17 cellular contexts compared by ENCODE assay signal in genomic region chr17:79799174-79799537, GRCh38. TPM values are rescaled to one million over a fixed set of nuclear protein-coding genes. Genes with fewer than 3 reads are reported as not detected.
DNase-seq lines count a peak whose midpoint lies in the region; ATAC-seq and TF ChIP-seq lines count a peak whose summit lies in the region.
"Had no signal": no experiment of that assay in that cellular context is flagged by ENCODE, and none has a peak within 500 bp of the region (broad histone marks: within the 10 kb centered on the region; RNA-seq: fewer than 3 reads in every experiment).

No MANE protein-coding gene starts in this region.

- ATAC-seq in activated CD4-positive, alpha-beta T cell treated with anti-CD3 and anti-CD28 coated beads for 36 hours, result no peak
- ATAC-seq: left ventricle myocardium superior, Panc1 had no signal

- no peaks in the 10 kb centered on the region for H3K36me3 Mint-ChIP-seq in activated CD4-positive, alpha-beta T cell treated with anti-CD3 and anti-CD28 coated beads for 36 hours (ENCODE audit: low read depth)
- H3K36me3 Mint-ChIP-seq in progenitor cell of endocrine pancreas (ENCODE audit: insufficient read depth), result peaks cover 2% of the 10 kb centered on the region

- peak overlapping the region; percentile 94 for H3K4me2 ChIP-seq in Loucy (ENCODE audit: low read depth, low read length, poor library complexity, severe bottlenecking)

- H3K9me2 ChIP-seq in Loucy (replicated peaks; ENCODE audit: low read depth, low read length), result no peaks in the 10 kb centered on the region

- no peaks in the 10 kb centered on the region for H3F3A ChIP-seq in Loucy (ENCODE audit: low read depth)

- H3K4me3 Mint-ChIP-seq in activated CD4-positive, alpha-beta T cell treated with anti-CD3 and anti-CD28 coated beads for 36 hours, result peak overlapping the region; percentile 39
- H3K4me3 Mint-ChIP-seq in progenitor cell of endocrine pancreas (ENCODE audit: low read depth), result no peak overlapping the region

- peaks cover 23% of the 10 kb centered on the region for H4K20me1 ChIP-seq in Loucy (ENCODE audit: insufficient read depth, low read length, poor library complexity, severe bottlenecking)

- peaks cover 39% of the 10 kb centered on the region for H3K27me3 Mint-ChIP-seq in activated CD4-positive, alpha-beta T cell treated with anti-CD3 and anti-CD28 coated beads for 36 hours
- H3K27me3 Mint-ChIP-seq in progenitor cell of endocrine pancreas, result peaks cover 51% of the 10 kb centered on the region

- H3K9ac ChIP-seq in Loucy (ENCODE audit: low read depth, low read length, poor library complexity, severe bottlenecking), result peak overlapping the region; percentile 86
- H3K9ac ChIP-seq: GM23248 had no signal

- peaks cover 8% of the 10 kb centered on the region; the same call in 1 of the 2 replicates for H3K36me3 ChIP-seq in Loucy (ENCODE audit: insufficient read depth, low read length)
- H3K36me3 ChIP-seq: transverse colon had no signal

- no peaks in the 10 kb centered on the region for H3K27me3 ChIP-seq in Loucy (ENCODE audit: insufficient read depth, low read length, poor library complexity, severe bottlenecking)

- CTCF ChIA-PET in activated CD4-positive, alpha-beta T cell treated with anti-CD3 and anti-CD28 coated beads for 36 hours (lab: Charles Lee), result interaction anchor here (0.8 to 1.6 kb wide), 3 partner anchors 10 to 43 kb away, joined by 3 to 5 read pairs (median 4); no protein-coding TSS in a partner anchor

- POLR2A ChIA-PET in activated CD4-positive, alpha-beta T cell treated with anti-CD3 and anti-CD28 coated beads for 36 hours (lab: Charles Lee), result no interaction called here

- H3K9me3 ChIP-seq in Loucy (ENCODE audit: insufficient read depth, low read depth, low read length), result no peaks in the 10 kb centered on the region
- H3K9me3 ChIP-seq: transverse colon had no signal

- peaks cover 36% of the 10 kb centered on the region for H3K4me1 Mint-ChIP-seq in activated CD4-positive, alpha-beta T cell treated with anti-CD3 and anti-CD28 coated beads for 36 hours
- H3K4me1 Mint-ChIP-seq in progenitor cell of endocrine pancreas (ENCODE audit: low read depth), result peaks cover 18% of the 10 kb centered on the region

- no peak overlapping the region for H3K27ac Mint-ChIP-seq in activated CD4-positive, alpha-beta T cell treated with anti-CD3 and anti-CD28 coated beads for 36 hours
- H3K27ac Mint-ChIP-seq in progenitor cell of endocrine pancreas, result peak overlapping the region; percentile 11

- intact Hi-C loops in activated CD4-positive, alpha-beta T cell treated with anti-CD3 and anti-CD28 coated beads for 36 hours (cut with DNase I, micrococcal nuclease), result loop anchor here in 1 of 2 experiments (5.0 kb wide), 1 partner anchor 303 kb away; the partner anchor contains the start of gene GAA

- peak overlapping the region; percentile 72 for H3K4me3 ChIP-seq in Loucy (ENCODE audit: low read length, poor library complexity, severe bottlenecking)

- peaks cover 64% of the 10 kb centered on the region for H3K4me1 ChIP-seq in Loucy (ENCODE audit: insufficient read depth, low read length, poor library complexity, severe bottlenecking)

- peaks cover 77% of the 10 kb centered on the region for H3K79me2 ChIP-seq in Loucy (ENCODE audit: insufficient read depth, low read length)

- H2AFZ ChIP-seq in Loucy (ENCODE audit: low read length), result no peak overlapping the region

- H3K9me3 Mint-ChIP-seq in activated CD4-positive, alpha-beta T cell treated with anti-CD3 and anti-CD28 coated beads for 36 hours (ENCODE audit: low read depth), result peaks cover 1% of the 10 kb centered on the region
- H3K9me3 Mint-ChIP-seq in progenitor cell of endocrine pancreas (ENCODE audit: low read depth), result no peaks in the 10 kb centered on the region

- TF ChIP-seq CTCF in Loucy (conservative IDR thresholded peaks at IDR 0.05; ENCODE audit: low read length), result no peak
- TF ChIP-seq CTCF in progenitor cell of endocrine pancreas (IDR thresholded peaks at IDR 0.05; ENCODE audit: unreplicated experiment), result no peak

- no peak for DNase-seq in activated CD4-positive, alpha-beta T cell treated with anti-CD3 and anti-CD28 coated beads for 36 hours
- no peak for DNase-seq in activated CD4-positive, alpha-beta T cell treated with anti-CD3 and anti-CD28 coated beads for 4 hours
- peak; percentile 77 for DNase-seq in ecto neural progenitor cell (ENCODE audit: low spot score)
- no peak for DNase-seq in progenitor cell of endocrine pancreas (ENCODE audit: low spot score, unreplicated experiment)
- DNase-seq in hippocampal formation (lab: John Stamatoyannopoulos, UW), result no peak
- no peak for DNase-seq in activated CD8-positive, alpha-beta memory T cell treated with anti-CD3 and anti-CD28 coated beads for 24 hours
- no peak for DNase-seq in NCI-H2171 treated with DMSO at 0.1 percent for 48 hours (lab: John Stamatoyannopoulos, UW)
- DNase-seq: left ventricle myocardium superior; MV-4-11; NCI-H446; nucleus accumbens; stimulated activated CD4-positive, alpha-beta T cell treated with anti-CD3 and anti-CD28 coated beads, Interleukin-12 subunit alpha, Interleukin-12 subunit beta, amount 100 ng/mL, for 4 hours; T-helper 9 cell; transverse colon had no signal

RNA-seq across cellular contexts. Expression of gene CBX8, which starts 2.3 kb away (rescaled TPM):
- total RNA-seq in activated CD4-positive, alpha-beta T cell treated with anti-CD3 and anti-CD28 coated beads for 36 hours, result 1 to 10 TPM; 4.7 to 6.0 TPM
- 21.7 and 23.1 TPM in 2 replicates for total RNA-seq in progenitor cell of endocrine pancreas

RNA-seq across cellular contexts. Expression of gene CBX2, which starts 21.2 kb away (rescaled TPM):
- total RNA-seq in activated CD4-positive, alpha-beta T cell treated with anti-CD3 and anti-CD28 coated beads for 36 hours, result 1 to 10 TPM; 4.2 to 4.3 TPM
- total RNA-seq in progenitor cell of endocrine pancreas, result 106 and 111 TPM in 2 replicates

RNA-seq across cellular contexts. Expression of gene CBX4, which starts 40.1 kb away (rescaled TPM):
- total RNA-seq in activated CD4-positive, alpha-beta T cell treated with anti-CD3 and anti-CD28 coated beads for 36 hours, result 10 to 100 TPM; 14.9 to 18.5 TPM
- 22.8 and 24.2 TPM in 2 replicates for total RNA-seq in progenitor cell of endocrine pancreas

Comparison
In these comparisons a context has a peak if more than half of its experiments do, and no peak if none do; other contexts are left out.
1. RNA of gene CBX2, which starts 21.2 kb away (total RNA-seq): 106 to 111 TPM in progenitor cell of endocrine pancreas; 4.2 to 4.3 TPM in activated CD4-positive, alpha-beta T cell treated with anti-CD3 and anti-CD28 coated beads for 36 hours; every median in the first group is over 10 times any median in the second.